ENCODE assay signal across 8 cellular contexts in the genomic region with DNA sequence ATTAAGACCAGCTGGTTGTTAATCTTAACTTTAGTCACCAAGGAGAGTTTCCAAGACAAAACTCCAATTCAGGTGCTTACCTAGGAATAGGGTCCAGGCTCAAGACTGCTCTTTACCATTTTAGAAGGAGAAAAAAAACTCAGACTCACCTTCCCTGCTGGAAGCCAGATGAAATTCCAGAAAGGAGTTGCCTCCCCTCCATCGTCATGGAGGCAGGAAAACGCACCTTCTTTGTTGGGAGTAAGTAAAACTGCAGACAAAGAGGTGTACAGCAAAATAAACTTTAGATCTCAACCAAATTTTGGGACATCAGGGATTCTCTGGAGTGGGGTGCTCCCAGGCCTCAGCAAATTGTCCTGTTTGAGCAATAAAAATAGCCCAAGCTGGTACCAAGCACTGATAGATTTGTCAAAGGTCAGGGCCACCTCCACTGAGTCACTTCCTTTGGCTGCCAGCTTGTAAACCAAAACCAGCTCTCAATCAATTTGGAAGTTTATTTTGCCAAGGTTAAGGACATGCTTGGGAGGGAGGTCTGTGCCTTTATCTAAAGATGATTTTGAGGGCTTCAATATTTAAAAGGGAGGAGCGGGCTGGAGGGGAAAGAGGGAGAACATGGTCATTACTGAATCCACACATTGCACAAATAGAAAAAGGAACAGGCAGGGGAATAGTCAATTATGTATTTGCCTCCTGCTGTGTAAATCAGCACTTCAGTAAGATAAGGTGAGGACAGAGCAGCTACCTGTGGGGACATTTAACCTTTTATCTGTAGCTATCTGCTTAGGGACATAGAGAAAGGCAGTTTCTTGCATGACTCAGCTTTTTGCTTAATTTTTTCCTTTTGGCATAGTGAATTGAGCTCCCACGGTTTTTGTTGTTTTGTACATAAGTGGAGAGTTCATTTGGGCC. TPM values are rescaled to one million over a fixed set of nuclear protein-coding genes. Genes with fewer than 3 reads are reported as not detected.
DNase-seq lines count a peak whose midpoint lies in the region; ATAC-seq and TF ChIP-seq lines count a peak whose summit lies in the region.

No MANE protein-coding gene starts in this region.

- no peak overlapping the region for H3K27ac ChIP-seq in H9 (ENCODE audit: insufficient read length, low read depth, low read length)
- peak overlapping the region; percentile 95 for H3K27ac ChIP-seq in cingulate gyrus (ENCODE audit: low read depth, low read length)
- H3K27ac ChIP-seq in muscle layer of colon (ENCODE audit: low read depth, low read length) = peak overlapping the region; percentile 91

- no peak overlapping the region for H2BK5ac ChIP-seq in H9 (ENCODE audit: insufficient read length, low read length)

- H2BK20ac ChIP-seq in H9 (ENCODE audit: low read depth, low read length, poor library complexity, severe bottlenecking) = no peak overlapping the region

- no peak for TF ChIP-seq CTCF in H9 (conservative IDR thresholded peaks at IDR 0.05)

- H3K14ac ChIP-seq in H9 (ENCODE audit: insufficient read depth, low read length) = no peak overlapping the region

- H3K27me3 ChIP-seq in H9 (ENCODE audit: insufficient read depth, low read length) (no peaks in the 10 kb centered on the region; the same call in 1 of the 2 replicates), muscle layer of colon (ENCODE audit: control insufficient read depth in 1 of 2, insufficient read depth in 2 of 2, low read length in 2 of 2) (no peaks in the 10 kb centered on the region)

- no CpG with 5 or more reads among the region's 4 CpGs for WGBS in H9 (ENCODE audit: extremely low coverage, insufficient read length, low lambda C conversion rate)

- H2AK5ac ChIP-seq in H9 (ENCODE audit: insufficient read length, low read length) = no peak overlapping the region

- peaks cover 3% of the 10 kb centered on the region for H3K79me1 ChIP-seq in H9 (ENCODE audit: insufficient read depth, low read depth, low read length, poor library complexity, severe bottlenecking)

- peaks cover 46 to 58% of the 10 kb centered on the region in 2 experiments for H3K4me1 Mint-ChIP-seq in H9

- H3K79me2 ChIP-seq in H9 (ENCODE audit: insufficient read depth, low read length) = peaks cover 9% of the 10 kb centered on the region; the same call in 1 of the 2 replicates

- no peak overlapping the region for H3K4ac ChIP-seq in H9 (ENCODE audit: low read depth, low read length)

- H3K4me1 ChIP-seq in H9 (ENCODE audit: insufficient read depth, low read length) (peaks cover 5% of the 10 kb centered on the region; the same call in 1 of the 2 replicates), muscle layer of colon (ENCODE audit: insufficient read depth, low read length) (peaks cover 43% of the 10 kb centered on the region)

- no peak overlapping the region for H3K18ac ChIP-seq in H9 (ENCODE audit: insufficient read length, low read depth, low read length)

- no peaks in the 10 kb centered on the region for H3K36me3 ChIP-seq in muscle layer of colon (ENCODE audit: insufficient read depth, low read length)

- no peak overlapping the region for H4K91ac ChIP-seq in H9 (ENCODE audit: insufficient read length, low read depth, low read length)

- H3K23me2 ChIP-seq in H9 (ENCODE audit: insufficient read length, low read depth, low read length, poor library complexity, severe bottlenecking) = peaks cover 10% of the 10 kb centered on the region

- H3K23ac ChIP-seq in H9 (ENCODE audit: insufficient read length, low read depth, low read length) = no peak overlapping the region

- no peak overlapping the region for H2BK15ac ChIP-seq in H9 (ENCODE audit: low read depth, low read length)

- H3K9ac ChIP-seq in H9 (ENCODE audit: extremely low read depth, insufficient read length, low read length) (no peak overlapping the region), muscle layer of colon (ENCODE audit: low read length) (peak overlapping the region; percentile 69)

- ATAC-seq in GM18867 (IDR thresholded peaks at IDR 0.05; ENCODE audit: unreplicated experiment) (no peak), HG03460 (IDR thresholded peaks at IDR 0.05; ENCODE audit: unreplicated experiment) (no peak), HG03135 (IDR thresholded peaks at IDR 0.05; ENCODE audit: unreplicated experiment) (no peak)

- no peak overlapping the region for H4K5ac ChIP-seq in H9 (ENCODE audit: insufficient read length, low read depth, low read length)

- H2AFZ ChIP-seq in H9 (ENCODE audit: low read length) = no peak overlapping the region

- DNase-seq in H9 (peak; percentile 64), NCI-H69 (lab: John Stamatoyannopoulos, UW) (peak; percentile 71), NCI-H446 treated with DMSO at 0.1 percent for 48 hours (lab: John Stamatoyannopoulos, UW) (no peak)

- peak overlapping the region; percentile 22 to 95 (median 87); a peak in 3 of 7 replicates for H3K27ac Mint-ChIP-seq in H9

- no peak overlapping the region for H3K56ac ChIP-seq in H9 (ENCODE audit: insufficient read length, low read depth, low read length)

- H3K4me2 ChIP-seq in H9 (ENCODE audit: insufficient read depth, insufficient read length, low read length) = peak overlapping the region; percentile 79

- H3K4me3 ChIP-seq in muscle layer of colon (ENCODE audit: low read depth in 1 of 2, low read length in 2 of 2) = peak overlapping the region; percentile 90

- peaks cover 4 to 8% (median 5%) of the 10 kb centered on the region in 3 experiments for H3K36me3 Mint-ChIP-seq in H9 (ENCODE audit: insufficient read depth in 1 of 3, low read depth in 3 of 3)

- peak overlapping the region; percentile 82 to 85 for H3K4me3 Mint-ChIP-seq in H9

- H3K9me3 ChIP-seq in H9 (ENCODE audit: control insufficient read depth, low read depth, low read length) (no peaks in the 10 kb centered on the region), muscle layer of colon (ENCODE audit: low read length) (no peaks in the 10 kb centered on the region)

- no peak overlapping the region for H2BK120ac ChIP-seq in H9 (ENCODE audit: low read depth, low read length, poor library complexity, severe bottlenecking)

- no peak overlapping the region for H4K8ac ChIP-seq in H9 (replicated peaks; ENCODE audit: insufficient read length, low read depth, low read length)

- peaks cover 9% of the 10 kb centered on the region for H3K27me3 Mint-ChIP-seq in H9 (ENCODE audit: low read depth)

- peaks cover 0 to under 1% of the 10 kb centered on the region in 2 experiments; a peak in 1 of 5 replicates for H3K9me3 Mint-ChIP-seq in H9

- no peak overlapping the region for H3T11ph ChIP-seq in H9 (ENCODE audit: low read length)

- H4K20me1 ChIP-seq in H9 (ENCODE audit: control insufficient read depth, insufficient read depth, insufficient read length) = peaks cover 2% of the 10 kb centered on the region

- H2BK12ac ChIP-seq in H9 (ENCODE audit: insufficient read length, low read depth, low read length) = no peak overlapping the region

RNA-seq across cellular contexts. Expression of gene ALDH3A2, which starts 1.5 kb away (rescaled TPM):
- 94.2 and 100 TPM in 2 replicates for total RNA-seq in H9 (2021)
